Comparison of ENCODE assay signal across 9 cellular contexts in the genomic region with DNA sequence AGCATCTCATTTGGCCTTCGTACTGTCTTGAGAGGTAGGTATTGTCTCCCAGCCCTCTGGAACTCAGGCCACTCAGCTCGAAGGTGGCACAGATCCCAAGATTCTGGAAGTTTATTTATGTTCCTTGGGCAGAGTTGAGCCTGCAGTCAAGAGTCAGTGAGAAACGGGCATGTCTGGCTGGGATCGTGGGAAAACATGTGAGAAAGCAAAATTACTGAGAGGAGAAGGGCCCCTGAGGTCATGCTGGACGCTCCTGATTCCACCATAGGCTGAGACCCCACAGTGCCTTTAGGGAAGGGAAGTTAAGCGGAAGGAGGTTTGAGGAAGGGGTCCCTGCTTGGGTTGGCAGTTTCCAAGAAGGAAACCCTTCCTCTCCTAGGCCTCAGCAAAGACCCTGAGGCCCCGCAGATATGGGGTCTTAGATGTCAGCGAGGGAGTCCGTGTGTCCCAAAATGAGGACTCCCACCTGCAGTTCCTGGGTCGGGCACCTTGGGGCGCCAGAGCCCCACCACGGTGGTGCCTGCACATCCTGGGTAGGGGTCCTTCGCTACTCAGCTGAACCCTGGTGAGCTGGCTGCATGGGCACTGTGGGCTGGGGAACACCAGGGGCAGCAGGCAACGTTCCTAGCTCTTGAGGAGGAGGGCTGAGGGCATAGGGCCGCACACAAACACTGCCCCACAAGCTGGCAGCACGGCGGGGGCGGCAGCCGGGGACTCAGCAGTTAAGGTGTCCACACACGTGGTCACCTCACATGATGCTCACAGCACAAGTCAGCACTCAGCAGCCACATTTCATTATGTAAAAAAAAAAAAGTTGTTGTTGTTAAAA. TPM values are rescaled to one million over a fixed set of nuclear protein-coding genes. Genes with fewer than 3 reads are reported as not detected.
A peak's percentile ranks its signal among the peaks of the same experiment; 100 is the strongest.
DNase-seq lines count a peak whose midpoint lies in the region; ATAC-seq and TF ChIP-seq lines count a peak whose summit lies in the region.
"Had no signal": no experiment of that assay in that cellular context is flagged by ENCODE, and none has a peak within 500 bp of the region (broad histone marks: within the 10 kb centered on the region; RNA-seq: fewer than 3 reads in every experiment).

No MANE protein-coding gene starts in this region.

- no peak for ATAC-seq in HG03108 (IDR thresholded peaks at IDR 0.05; ENCODE audit: unreplicated experiment)

- peak; percentile 80 for DNase-seq in activated CD4-positive, alpha-beta T cell treated with anti-CD3 and anti-CD28 coated beads, Interleukin-2, amount 10 ng/mL, durations not matched to agents 24 days and 14 days
- no peak for DNase-seq in activated CD4-positive, alpha-beta T cell treated with anti-CD3 and anti-CD28 coated beads for 4 hours
- DNase-seq in esophagus squamous epithelium (lab: John Stamatoyannopoulos, UW) (no peak), ACHN (no peak)
- no peak for DNase-seq in T-helper 2 cell treated with Interferon-gamma antibody and Interleukin-4, amounts not matched to agents 5 μg/mL and 100 μg/mL, for 36 hours (ENCODE audit: low spot score)

- no peaks in the 10 kb centered on the region for H3K27me3 Mint-ChIP-seq in activated CD4-positive, alpha-beta T cell treated with anti-CD3 and anti-CD28 coated beads, Interleukin-2, amount 10 ng/mL, durations not matched to agents 24 days and 14 days
- H3K27me3 Mint-ChIP-seq in T-helper 2 cell treated with Interferon-gamma antibody and Interleukin-4, amounts not matched to agents 5 μg/mL and 100 μg/mL, for 36 hours (ENCODE audit: low read depth) = no peaks in the 10 kb centered on the region
- H3K27me3 Mint-ChIP-seq: activated naive CD8-positive, alpha-beta T cell had no signal

- H3K4me1 ChIP-seq in esophagus squamous epithelium = peaks cover 7 to 55% (median 9%) of the 10 kb centered on the region in 3 donors
- H3K4me1 ChIP-seq in parathyroid adenoma = peaks cover 6% of the 10 kb centered on the region

- no peak overlapping the region for H3K4me3 Mint-ChIP-seq in activated CD4-positive, alpha-beta T cell treated with anti-CD3 and anti-CD28 coated beads, Interleukin-2, amount 10 ng/mL, durations not matched to agents 24 days and 14 days
- no peak overlapping the region for H3K4me3 Mint-ChIP-seq in T-helper 2 cell treated with Interferon-gamma antibody and Interleukin-4, amounts not matched to agents 5 μg/mL and 100 μg/mL, for 36 hours
- H3K4me3 Mint-ChIP-seq: activated naive CD8-positive, alpha-beta T cell had no signal

- no peak overlapping the region for H3K27ac Mint-ChIP-seq in activated CD4-positive, alpha-beta T cell treated with anti-CD3 and anti-CD28 coated beads, Interleukin-2, amount 10 ng/mL, durations not matched to agents 24 days and 14 days
- no peak overlapping the region for H3K27ac Mint-ChIP-seq in T-helper 2 cell treated with Interferon-gamma antibody and Interleukin-4, amounts not matched to agents 5 μg/mL and 100 μg/mL, for 36 hours
- H3K27ac Mint-ChIP-seq: activated naive CD8-positive, alpha-beta T cell had no signal

- TF ChIP-seq CTCF in VCaP (conservative IDR thresholded peaks at IDR 0.05) (peak; percentile 49), esophagus squamous epithelium (IDR thresholded peaks at IDR 0.05) (peak in 5 of 6 experiments; percentile 22 to 59 (median 52)), parathyroid adenoma (IDR thresholded peaks at IDR 0.05) (peak; percentile 37)

- intact Hi-C loops in activated CD4-positive, alpha-beta T cell treated with anti-CD3 and anti-CD28 coated beads, Interleukin-2, amount 10 ng/mL, durations not matched to agents 24 days and 14 days (cut with micrococcal nuclease) = loop anchor here (1.0 kb wide), 1 partner anchor 84 kb away; no protein-coding TSS in a partner anchor
- intact Hi-C loops in esophagus squamous epithelium (cut with DNase I) = no loop called here

- H3K79me2 ChIP-seq in parathyroid adenoma = no peaks in the 10 kb centered on the region

- H3K36me3 ChIP-seq in esophagus squamous epithelium (peaks cover 37 to 52% (median 41%) of the 10 kb centered on the region in 3 donors), parathyroid adenoma (ENCODE audit: control insufficient read depth, insufficient read depth, low read length) (no peaks in the 10 kb centered on the region)

- in situ Hi-C loops in ACHN (cut with HindIII; ENCODE audit: low pct_ligation_motif_present, low pct_unique_long_range_greater_than_20kb, low sequenced_read_pairs) = no loop called here

- H3K9ac ChIP-seq in parathyroid adenoma = no peak overlapping the region

- H2AFZ ChIP-seq in parathyroid adenoma = peak overlapping the region; percentile 28

- H3K4me3 ChIP-seq in esophagus squamous epithelium = no peak overlapping the region
- no peak overlapping the region for H3K4me3 ChIP-seq in parathyroid adenoma (ENCODE audit: low read depth, low read length)

- H3K4me2 ChIP-seq in parathyroid adenoma (ENCODE audit: low read length) = peak overlapping the region; percentile 3

- H3K9me3 ChIP-seq in esophagus squamous epithelium = no peaks in the 10 kb centered on the region
- H3K9me3 ChIP-seq in parathyroid adenoma (ENCODE audit: control insufficient read depth, low read length) = no peaks in the 10 kb centered on the region

- no peaks in the 10 kb centered on the region for H3K27me3 ChIP-seq in esophagus squamous epithelium
- H3K27me3 ChIP-seq in parathyroid adenoma (ENCODE audit: control insufficient read depth, insufficient read depth, low read length) = no peaks in the 10 kb centered on the region

- H3K9me3 Mint-ChIP-seq in activated CD4-positive, alpha-beta T cell treated with anti-CD3 and anti-CD28 coated beads, Interleukin-2, amount 10 ng/mL, durations not matched to agents 24 days and 14 days = no peaks in the 10 kb centered on the region
- H3K9me3 Mint-ChIP-seq in T-helper 2 cell treated with Interferon-gamma antibody and Interleukin-4, amounts not matched to agents 5 μg/mL and 100 μg/mL, for 36 hours = no peaks in the 10 kb centered on the region

- no peak for TF ChIP-seq POLR2A in esophagus squamous epithelium (IDR thresholded peaks at IDR 0.05)

- no peak overlapping the region for H3K27ac ChIP-seq in VCaP
- peak overlapping the region in 3 of 4 donors; percentile 62 to 77 (median 65) for H3K27ac ChIP-seq in esophagus squamous epithelium
- peak overlapping the region; percentile 71 for H3K27ac ChIP-seq in parathyroid adenoma

- H3K36me3 Mint-ChIP-seq in activated CD4-positive, alpha-beta T cell treated with anti-CD3 and anti-CD28 coated beads, Interleukin-2, amount 10 ng/mL, durations not matched to agents 24 days and 14 days (ENCODE audit: low read depth) = peaks cover 4% of the 10 kb centered on the region
- H3K36me3 Mint-ChIP-seq in T-helper 2 cell treated with Interferon-gamma antibody and Interleukin-4, amounts not matched to agents 5 μg/mL and 100 μg/mL, for 36 hours (ENCODE audit: low read depth) = peaks cover 10% of the 10 kb centered on the region

- 47 to 59% methylated on average over 6 to 10 of the region's 20 CpGs for WGBS in esophagus squamous epithelium, 2 donors

- peaks cover 6% of the 10 kb centered on the region for H3K4me1 Mint-ChIP-seq in activated CD4-positive, alpha-beta T cell treated with anti-CD3 and anti-CD28 coated beads, Interleukin-2, amount 10 ng/mL, durations not matched to agents 24 days and 14 days
- H3K4me1 Mint-ChIP-seq in T-helper 2 cell treated with Interferon-gamma antibody and Interleukin-4, amounts not matched to agents 5 μg/mL and 100 μg/mL, for 36 hours (ENCODE audit: low read depth) = peaks cover 7% of the 10 kb centered on the region

RNA-seq across cellular contexts. Expression of gene SEMA4A, which starts 12.3 kb away (rescaled TPM):
- 12.1 and 12.7 TPM in 2 replicates for total RNA-seq in activated CD4-positive, alpha-beta T cell treated with anti-CD3 and anti-CD28 coated beads, Interleukin-2, amount 10 ng/mL, durations not matched to agents 24 days and 14 days
- 10 to 100 TPM; 21.4 to 36.6 (median 23.1) TPM for total RNA-seq in esophagus squamous epithelium

RNA-seq across cellular contexts. Expression of gene LMNA, which starts 26.6 kb away (rescaled TPM):
- 105 and 110 TPM in 2 replicates for total RNA-seq in activated CD4-positive, alpha-beta T cell treated with anti-CD3 and anti-CD28 coated beads, Interleukin-2, amount 10 ng/mL, durations not matched to agents 24 days and 14 days
- 100 to 1,000 TPM; 322 to 480 (median 403) TPM for total RNA-seq in esophagus squamous epithelium

RNA-seq across cellular contexts. Expression of gene SLC25A44, which starts 52.8 kb away (rescaled TPM):
- 61.0 and 67.9 TPM in 2 replicates for total RNA-seq in activated CD4-positive, alpha-beta T cell treated with anti-CD3 and anti-CD28 coated beads, Interleukin-2, amount 10 ng/mL, durations not matched to agents 24 days and 14 days
- 10 to 100 TPM; 10.5 to 17.7 (median 15.7) TPM for total RNA-seq in esophagus squamous epithelium

RNA-seq across cellular contexts. Expression of gene MEX3A, which starts 58.8 kb away (rescaled TPM):
- 0.24 and 0.84 TPM in 2 replicates for total RNA-seq in activated CD4-positive, alpha-beta T cell treated with anti-CD3 and anti-CD28 coated beads, Interleukin-2, amount 10 ng/mL, durations not matched to agents 24 days and 14 days
- 1 to 10 TPM in 1 of 4 donors, under 1 TPM in 3; 0.15 to 1.4 (median 0.65) TPM for total RNA-seq in esophagus squamous epithelium
